1 cellular context compared by ENCODE assay signal in the genomic region with DNA sequence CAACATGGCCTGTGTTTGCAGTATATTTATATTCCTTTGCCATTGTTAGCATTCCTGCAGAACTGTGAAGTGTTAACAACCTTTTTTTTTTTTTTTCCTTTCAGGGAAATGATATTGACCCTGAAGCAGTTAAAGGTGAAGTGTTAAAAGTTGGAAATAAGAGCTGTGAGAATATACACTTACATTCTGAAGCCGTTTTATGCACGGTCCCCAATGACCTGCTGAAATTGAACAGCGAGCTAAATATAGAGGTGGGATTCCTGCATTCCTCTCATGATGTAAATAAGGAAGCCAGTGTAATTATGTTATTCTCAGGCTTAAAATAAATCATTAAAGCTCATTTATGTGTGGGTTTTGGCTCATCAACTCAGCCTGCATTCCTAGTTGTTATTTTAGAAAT.
TF ChIP-seq lines count a peak whose summit lies in the region.

No MANE protein-coding gene starts in this region.

TF ChIP-seq in endothelial cell of umbilical vein, 7 proteins besides CTCF, POLR2A, EP300 and RAD21 (continued from another document):
- TF ChIP-seq, protein P1, sequence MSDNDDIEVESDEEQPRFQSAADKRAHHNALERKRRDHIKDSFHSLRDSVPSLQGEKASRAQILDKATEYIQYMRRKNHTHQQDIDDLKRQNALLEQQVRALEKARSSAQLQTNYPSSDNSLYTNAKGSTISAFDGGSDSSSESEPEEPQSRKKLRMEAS (IDR thresholded peaks at IDR 0.05; ENCODE audit: insufficient read depth, insufficient read length) = no peak
- TF ChIP-seq POLR2AphosphoS5 (IDR thresholded peaks at IDR 0.05; ENCODE audit: insufficient read depth, low read depth, low read length) (no peak), MYC (IDR thresholded peaks at IDR 0.05; ENCODE audit: low read depth, low read length) (no peak)
